18 cellular contexts compared by ENCODE assay signal in the genomic region with DNA sequence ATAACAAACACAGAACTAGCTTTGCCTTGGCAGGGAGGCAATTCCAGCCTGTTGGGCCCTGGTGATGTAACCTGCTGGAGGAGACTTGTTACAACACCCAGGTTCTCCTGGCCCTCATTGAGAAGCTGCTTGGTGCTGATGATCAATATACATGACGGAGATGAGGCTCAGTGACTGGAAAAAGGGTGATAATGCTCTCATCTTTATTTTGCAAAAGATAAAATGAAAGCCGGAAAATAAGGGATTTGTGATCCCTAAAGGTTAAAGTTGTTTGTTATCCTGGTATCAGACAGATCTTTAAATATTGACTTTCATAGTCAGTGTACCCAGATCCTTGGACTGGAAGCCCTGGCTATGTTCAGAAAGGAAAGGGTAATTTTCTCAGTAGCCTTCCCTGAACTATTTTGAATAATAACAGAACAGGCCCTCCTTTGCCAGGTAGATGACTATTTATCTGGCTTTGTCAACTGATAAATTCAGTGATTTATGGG.
"Had no signal": no experiment of that assay in that cellular context is flagged by ENCODE, and none has a peak within 500 bp of the region (broad histone marks: within the 10 kb centered on the region; RNA-seq: fewer than 3 reads in every experiment).

No MANE protein-coding gene starts in this region.

- H3K27ac Mint-ChIP-seq: activated naive CD8-positive, alpha-beta T cell treated with anti-CD3 and anti-CD28 coated beads for 36 hours; activated T-helper 1 cell treated with anti-CD3 and anti-CD28 coated beads, Interleukin-12 subunit alpha, Interleukin-12 subunit beta, Interleukin-2, Interleukin-4 antibody, amounts not matched to agents 30 ng/mL and 10 ng/mL and 1 ng/mL, durations not matched to agents 14 hours and 24 hours and 36 hours; effector memory CD8-positive, alpha-beta T cell; neural progenitor cell had no signal

- H3K36me3 Mint-ChIP-seq: activated naive CD8-positive, alpha-beta T cell treated with anti-CD3 and anti-CD28 coated beads for 36 hours; neural progenitor cell had no signal

- H3K9me3 Mint-ChIP-seq: activated T-helper 1 cell treated with anti-CD3 and anti-CD28 coated beads, Interleukin-12 subunit alpha, Interleukin-12 subunit beta, Interleukin-2, Interleukin-4 antibody, amounts not matched to agents 30 ng/mL and 10 ng/mL and 1 ng/mL, durations not matched to agents 14 hours and 24 hours and 36 hours; neural progenitor cell had no signal

- ATAC-seq: effector memory CD8-positive, alpha-beta T cell; foreskin keratinocyte; left lung; psoas muscle; right cardiac atrium; stimulated activated naive CD8-positive, alpha-beta T cell treated with anti-CD3 and anti-CD28 coated beads, Interleukin-15, Interleukin-2, amounts not matched to agents 100 U/mL and 50 U/mL, for 24 hours had no signal

- DNase-seq: activated CD4-positive, alpha-beta T cell treated with anti-CD3 and anti-CD28 coated beads, Interleukin-2, amount 50 U/mL, for 4 hours; activated naive CD8-positive, alpha-beta T cell treated with anti-CD3 and anti-CD28 coated beads for 36 hours; activated T-cell treated with anti-CD3 and anti-CD28 coated beads for 4 hours; amygdala; effector memory CD8-positive, alpha-beta T cell; foreskin keratinocyte; hypothalamus; kidney; left lung; mammary epithelial cell; psoas muscle; right cardiac atrium; stimulated activated naive CD8-positive, alpha-beta T cell treated with anti-CD3 and anti-CD28 coated beads, Interleukin-15, Interleukin-2, amounts not matched to agents 100 U/mL and 50 U/mL, for 24 hours; substantia nigra; T-helper 1 cell; tibial artery had no signal

- H3K4me1 Mint-ChIP-seq: activated naive CD8-positive, alpha-beta T cell treated with anti-CD3 and anti-CD28 coated beads for 36 hours; neural progenitor cell had no signal

- H3K4me3 Mint-ChIP-seq: activated naive CD8-positive, alpha-beta T cell treated with anti-CD3 and anti-CD28 coated beads for 36 hours; activated T-helper 1 cell treated with anti-CD3 and anti-CD28 coated beads, Interleukin-12 subunit alpha, Interleukin-12 subunit beta, Interleukin-2, Interleukin-4 antibody, amounts not matched to agents 30 ng/mL and 10 ng/mL and 1 ng/mL, durations not matched to agents 14 hours and 24 hours and 36 hours; effector memory CD8-positive, alpha-beta T cell; neural progenitor cell had no signal

- H3K27me3 Mint-ChIP-seq: activated naive CD8-positive, alpha-beta T cell treated with anti-CD3 and anti-CD28 coated beads for 36 hours; effector memory CD8-positive, alpha-beta T cell had no signal
